14 cellular contexts compared by ENCODE assay signal in genomic region chr14:102504951-102505600, GRCh38.
"Had no signal": no experiment of that assay in that cellular context is flagged by ENCODE, and none has a peak within 500 bp of the region (broad histone marks: within the 10 kb centered on the region; RNA-seq: fewer than 3 reads in every experiment).

No MANE protein-coding gene starts in this region.

- H3K4me1 ChIP-seq: colonic mucosa had no signal

- H3K4me3 ChIP-seq: colonic mucosa, SK-N-MC had no signal

- ATAC-seq: activated CD8-positive, alpha-beta T cell treated with anti-CD3 and anti-CD28 coated beads, Interleukin-2, amount 10 ng/mL, durations not matched to agents 7 days and 5 days; stimulated activated memory B cell treated with anti-CD40 and anti-IgM and Interleukin-4, amounts not matched to agents 10 μg/mL and 1 μg/mL and 100 μg/mL, for 72 hours had no signal

- DNase-seq: activated CD4-positive, alpha-beta T cell treated with anti-CD3 and anti-CD28 coated beads for 4 hours; activated CD8-positive, alpha-beta memory T cell treated with anti-CD3 and anti-CD28 coated beads, Interleukin-2, amount 50 U/mL, for 48 hours; activated CD8-positive, alpha-beta T cell treated with anti-CD3 and anti-CD28 coated beads, Interleukin-2, amount 10 ng/mL, durations not matched to agents 7 days and 5 days; activated naive CD8-positive, alpha-beta T cell treated with anti-CD3 and anti-CD28 coated beads, Interleukin-2, amount 10 ng/mL, durations not matched to agents 7 days and 5 days; aorta; colonic mucosa; effector CD8-positive, alpha-beta T cell; islet precursor cell; mesendoderm; small intestine; T-helper 1 cell; WERI-Rb-1 had no signal

- H3K27ac ChIP-seq: colonic mucosa, WERI-Rb-1 had no signal

- H3K36me3 ChIP-seq: colonic mucosa had no signal

- H3K9me3 ChIP-seq: colonic mucosa had no signal

- H3K27me3 ChIP-seq: colonic mucosa had no signal
